Comparison of ENCODE assay signal across 1 cellular context in the genomic region with DNA sequence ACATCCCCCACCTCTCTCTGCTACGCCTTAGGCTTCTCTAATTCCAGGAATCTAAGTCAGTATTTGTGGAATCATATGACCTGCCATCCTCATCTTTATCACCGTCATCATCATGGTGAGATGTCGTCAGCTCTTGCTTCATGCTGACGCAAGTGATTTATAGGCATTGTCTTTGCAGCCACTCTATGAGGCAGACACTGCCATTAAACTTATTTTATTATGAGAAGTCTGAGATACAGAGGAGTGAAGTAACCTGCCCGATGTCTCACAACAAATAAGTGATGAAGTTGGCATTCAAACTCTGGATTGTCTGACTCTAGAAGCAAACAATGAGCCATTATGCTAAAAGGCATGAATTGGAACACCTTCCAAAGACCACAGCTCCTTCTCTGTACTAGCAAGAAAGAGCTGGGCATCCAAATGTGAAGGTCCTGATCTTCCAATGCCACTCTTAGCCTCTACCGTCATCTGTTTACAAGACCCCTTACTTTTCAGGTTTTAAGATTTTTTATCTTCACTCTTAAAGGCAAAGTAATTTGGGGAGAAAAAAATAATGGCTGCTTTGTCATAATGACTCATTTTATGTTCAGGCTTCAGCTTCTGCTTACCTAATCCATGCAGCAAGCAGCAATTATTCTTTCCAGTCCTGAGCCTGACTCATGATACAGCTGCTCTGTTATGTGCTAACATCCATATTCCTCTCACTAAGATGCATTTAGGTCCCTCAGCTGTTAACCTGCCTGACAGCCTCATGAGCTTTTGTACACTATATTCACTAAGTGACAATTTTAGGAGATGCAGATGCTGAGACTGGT.
TF ChIP-seq lines count a peak whose summit lies in the region.

No MANE protein-coding gene starts in this region.

TF ChIP-seq in HEK293, 187 proteins besides CTCF, POLR2A, EP300 and RAD21 (continued from another document):
- TF ChIP-seq, protein P1, sequence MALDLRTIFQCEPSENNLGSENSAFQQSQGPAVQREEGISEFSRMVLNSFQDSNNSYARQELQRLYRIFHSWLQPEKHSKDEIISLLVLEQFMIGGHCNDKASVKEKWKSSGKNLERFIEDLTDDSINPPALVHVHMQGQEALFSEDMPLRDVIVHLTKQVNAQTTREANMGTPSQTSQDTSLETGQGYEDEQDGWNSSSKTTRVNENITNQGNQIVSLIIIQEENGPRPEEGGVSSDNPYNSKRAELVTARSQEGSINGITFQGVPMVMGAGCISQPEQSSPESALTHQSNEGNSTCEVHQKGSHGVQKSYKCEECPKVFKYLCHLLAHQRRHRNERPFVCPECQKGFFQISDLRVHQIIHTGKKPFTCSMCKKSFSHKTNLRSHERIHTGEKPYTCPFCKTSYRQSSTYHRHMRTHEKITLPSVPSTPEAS (tag by site-specific recombination; IDR thresholded peaks at IDR 0.05): no peak
- no peak for TF ChIP-seq ZNF114 (tag by site-specific recombination; IDR thresholded peaks at IDR 0.05)
- TF ChIP-seq, protein P2, sequence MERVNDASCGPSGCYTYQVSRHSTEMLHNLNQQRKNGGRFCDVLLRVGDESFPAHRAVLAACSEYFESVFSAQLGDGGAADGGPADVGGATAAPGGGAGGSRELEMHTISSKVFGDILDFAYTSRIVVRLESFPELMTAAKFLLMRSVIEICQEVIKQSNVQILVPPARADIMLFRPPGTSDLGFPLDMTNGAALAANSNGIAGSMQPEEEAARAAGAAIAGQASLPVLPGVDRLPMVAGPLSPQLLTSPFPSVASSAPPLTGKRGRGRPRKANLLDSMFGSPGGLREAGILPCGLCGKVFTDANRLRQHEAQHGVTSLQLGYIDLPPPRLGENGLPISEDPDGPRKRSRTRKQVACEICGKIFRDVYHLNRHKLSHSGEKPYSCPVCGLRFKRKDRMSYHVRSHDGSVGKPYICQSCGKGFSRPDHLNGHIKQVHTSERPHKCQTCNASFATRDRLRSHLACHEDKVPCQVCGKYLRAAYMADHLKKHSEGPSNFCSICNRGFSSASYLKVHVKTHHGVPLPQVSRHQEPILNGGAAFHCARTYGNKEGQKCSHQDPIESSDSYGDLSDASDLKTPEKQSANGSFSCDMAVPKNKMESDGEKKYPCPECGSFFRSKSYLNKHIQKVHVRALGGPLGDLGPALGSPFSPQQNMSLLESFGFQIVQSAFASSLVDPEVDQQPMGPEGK (tag by site-specific recombination; IDR thresholded peaks at IDR 0.05): no peak; the same call in 1 of the 2 replicates
- TF ChIP-seq, protein P3, sequence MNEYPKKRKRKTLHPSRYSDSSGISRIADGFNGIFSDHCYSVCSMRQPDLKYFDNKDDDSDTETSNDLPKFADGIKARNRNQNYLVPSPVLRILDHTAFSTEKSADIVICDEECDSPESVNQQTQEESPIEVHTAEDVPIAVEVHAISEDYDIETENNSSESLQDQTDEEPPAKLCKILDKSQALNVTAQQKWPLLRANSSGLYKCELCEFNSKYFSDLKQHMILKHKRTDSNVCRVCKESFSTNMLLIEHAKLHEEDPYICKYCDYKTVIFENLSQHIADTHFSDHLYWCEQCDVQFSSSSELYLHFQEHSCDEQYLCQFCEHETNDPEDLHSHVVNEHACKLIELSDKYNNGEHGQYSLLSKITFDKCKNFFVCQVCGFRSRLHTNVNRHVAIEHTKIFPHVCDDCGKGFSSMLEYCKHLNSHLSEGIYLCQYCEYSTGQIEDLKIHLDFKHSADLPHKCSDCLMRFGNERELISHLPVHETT (tag by site-specific recombination; IDR thresholded peaks at IDR 0.05): peak; percentile 98
- TF ChIP-seq, protein P4, sequence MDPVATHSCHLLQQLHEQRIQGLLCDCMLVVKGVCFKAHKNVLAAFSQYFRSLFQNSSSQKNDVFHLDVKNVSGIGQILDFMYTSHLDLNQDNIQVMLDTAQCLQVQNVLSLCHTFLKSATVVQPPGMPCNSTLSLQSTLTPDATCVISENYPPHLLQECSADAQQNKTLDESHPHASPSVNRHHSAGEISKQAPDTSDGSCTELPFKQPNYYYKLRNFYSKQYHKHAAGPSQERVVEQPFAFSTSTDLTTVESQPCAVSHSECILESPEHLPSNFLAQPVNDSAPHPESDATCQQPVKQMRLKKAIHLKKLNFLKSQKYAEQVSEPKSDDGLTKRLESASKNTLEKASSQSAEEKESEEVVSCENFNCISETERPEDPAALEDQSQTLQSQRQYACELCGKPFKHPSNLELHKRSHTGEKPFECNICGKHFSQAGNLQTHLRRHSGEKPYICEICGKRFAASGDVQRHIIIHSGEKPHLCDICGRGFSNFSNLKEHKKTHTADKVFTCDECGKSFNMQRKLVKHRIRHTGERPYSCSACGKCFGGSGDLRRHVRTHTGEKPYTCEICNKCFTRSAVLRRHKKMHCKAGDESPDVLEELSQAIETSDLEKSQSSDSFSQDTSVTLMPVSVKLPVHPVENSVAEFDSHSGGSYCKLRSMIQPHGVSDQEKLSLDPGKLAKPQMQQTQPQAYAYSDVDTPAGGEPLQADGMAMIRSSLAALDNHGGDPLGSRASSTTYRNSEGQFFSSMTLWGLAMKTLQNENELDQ (tag by site-specific recombination; IDR thresholded peaks at IDR 0.05; ENCODE audit: low read depth): no peak
- peak; percentile 62 for TF ChIP-seq PRDM1 (tag by site-specific recombination; IDR thresholded peaks at IDR 0.05)
- TF ChIP-seq ZNF266 (tag by site-specific recombination; IDR thresholded peaks at IDR 0.05; ENCODE audit: low read depth): no peak
- no peak for TF ChIP-seq ZNF701 (tag by site-specific recombination; IDR thresholded peaks at IDR 0.05)
- peak; percentile 98 for TF ChIP-seq ZBTB21 (tag by site-specific recombination; IDR thresholded peaks at IDR 0.05)
- TF ChIP-seq, protein P5, sequence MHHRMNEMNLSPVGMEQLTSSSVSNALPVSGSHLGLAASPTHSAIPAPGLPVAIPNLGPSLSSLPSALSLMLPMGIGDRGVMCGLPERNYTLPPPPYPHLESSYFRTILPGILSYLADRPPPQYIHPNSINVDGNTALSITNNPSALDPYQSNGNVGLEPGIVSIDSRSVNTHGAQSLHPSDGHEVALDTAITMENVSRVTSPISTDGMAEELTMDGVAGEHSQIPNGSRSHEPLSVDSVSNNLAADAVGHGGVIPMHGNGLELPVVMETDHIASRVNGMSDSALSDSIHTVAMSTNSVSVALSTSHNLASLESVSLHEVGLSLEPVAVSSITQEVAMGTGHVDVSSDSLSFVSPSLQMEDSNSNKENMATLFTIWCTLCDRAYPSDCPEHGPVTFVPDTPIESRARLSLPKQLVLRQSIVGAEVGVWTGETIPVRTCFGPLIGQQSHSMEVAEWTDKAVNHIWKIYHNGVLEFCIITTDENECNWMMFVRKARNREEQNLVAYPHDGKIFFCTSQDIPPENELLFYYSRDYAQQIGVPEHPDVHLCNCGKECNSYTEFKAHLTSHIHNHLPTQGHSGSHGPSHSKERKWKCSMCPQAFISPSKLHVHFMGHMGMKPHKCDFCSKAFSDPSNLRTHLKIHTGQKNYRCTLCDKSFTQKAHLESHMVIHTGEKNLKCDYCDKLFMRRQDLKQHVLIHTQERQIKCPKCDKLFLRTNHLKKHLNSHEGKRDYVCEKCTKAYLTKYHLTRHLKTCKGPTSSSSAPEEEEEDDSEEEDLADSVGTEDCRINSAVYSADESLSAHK (tag by site-specific recombination; IDR thresholded peaks at IDR 0.05): no peak
- no peak for TF ChIP-seq ZNF571 (tag by site-specific recombination; IDR thresholded peaks at IDR 0.05)
- TF ChIP-seq ZNF791 (tag by site-specific recombination; IDR thresholded peaks at IDR 0.05): no peak
- TF ChIP-seq ZFHX2 (tag by site-specific recombination; conservative IDR thresholded peaks at IDR 0.05): no peak
- peak; percentile 100 for TF ChIP-seq ZNF629 (tag by site-specific recombination; IDR thresholded peaks at IDR 0.05)
- TF ChIP-seq, protein P6, sequence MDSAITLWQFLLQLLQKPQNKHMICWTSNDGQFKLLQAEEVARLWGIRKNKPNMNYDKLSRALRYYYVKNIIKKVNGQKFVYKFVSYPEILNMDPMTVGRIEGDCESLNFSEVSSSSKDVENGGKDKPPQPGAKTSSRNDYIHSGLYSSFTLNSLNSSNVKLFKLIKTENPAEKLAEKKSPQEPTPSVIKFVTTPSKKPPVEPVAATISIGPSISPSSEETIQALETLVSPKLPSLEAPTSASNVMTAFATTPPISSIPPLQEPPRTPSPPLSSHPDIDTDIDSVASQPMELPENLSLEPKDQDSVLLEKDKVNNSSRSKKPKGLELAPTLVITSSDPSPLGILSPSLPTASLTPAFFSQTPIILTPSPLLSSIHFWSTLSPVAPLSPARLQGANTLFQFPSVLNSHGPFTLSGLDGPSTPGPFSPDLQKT (IDR thresholded peaks at IDR 0.05; ENCODE audit: borderline replicate concordance, low read depth, low read length): no peak
- no peak for TF ChIP-seq ZNF223 (tag by site-specific recombination; IDR thresholded peaks at IDR 0.05)
- no peak for TF ChIP-seq ZNF626 (tag by site-specific recombination; IDR thresholded peaks at IDR 0.05)
- TF ChIP-seq MZF1 (tag by site-specific recombination; IDR thresholded peaks at IDR 0.05; ENCODE audit: borderline replicate concordance): no peak
- no peak for TF ChIP-seq ZNF140 (tag by site-specific recombination; IDR thresholded peaks at IDR 0.05)
- TF ChIP-seq, protein P7, sequence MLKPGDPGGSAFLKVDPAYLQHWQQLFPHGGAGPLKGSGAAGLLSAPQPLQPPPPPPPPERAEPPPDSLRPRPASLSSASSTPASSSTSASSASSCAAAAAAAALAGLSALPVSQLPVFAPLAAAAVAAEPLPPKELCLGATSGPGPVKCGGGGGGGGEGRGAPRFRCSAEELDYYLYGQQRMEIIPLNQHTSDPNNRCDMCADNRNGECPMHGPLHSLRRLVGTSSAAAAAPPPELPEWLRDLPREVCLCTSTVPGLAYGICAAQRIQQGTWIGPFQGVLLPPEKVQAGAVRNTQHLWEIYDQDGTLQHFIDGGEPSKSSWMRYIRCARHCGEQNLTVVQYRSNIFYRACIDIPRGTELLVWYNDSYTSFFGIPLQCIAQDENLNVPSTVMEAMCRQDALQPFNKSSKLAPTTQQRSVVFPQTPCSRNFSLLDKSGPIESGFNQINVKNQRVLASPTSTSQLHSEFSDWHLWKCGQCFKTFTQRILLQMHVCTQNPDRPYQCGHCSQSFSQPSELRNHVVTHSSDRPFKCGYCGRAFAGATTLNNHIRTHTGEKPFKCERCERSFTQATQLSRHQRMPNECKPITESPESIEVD (tag by site-specific recombination; IDR thresholded peaks at IDR 0.05): peak; percentile 93
- TF ChIP-seq, protein P8, sequence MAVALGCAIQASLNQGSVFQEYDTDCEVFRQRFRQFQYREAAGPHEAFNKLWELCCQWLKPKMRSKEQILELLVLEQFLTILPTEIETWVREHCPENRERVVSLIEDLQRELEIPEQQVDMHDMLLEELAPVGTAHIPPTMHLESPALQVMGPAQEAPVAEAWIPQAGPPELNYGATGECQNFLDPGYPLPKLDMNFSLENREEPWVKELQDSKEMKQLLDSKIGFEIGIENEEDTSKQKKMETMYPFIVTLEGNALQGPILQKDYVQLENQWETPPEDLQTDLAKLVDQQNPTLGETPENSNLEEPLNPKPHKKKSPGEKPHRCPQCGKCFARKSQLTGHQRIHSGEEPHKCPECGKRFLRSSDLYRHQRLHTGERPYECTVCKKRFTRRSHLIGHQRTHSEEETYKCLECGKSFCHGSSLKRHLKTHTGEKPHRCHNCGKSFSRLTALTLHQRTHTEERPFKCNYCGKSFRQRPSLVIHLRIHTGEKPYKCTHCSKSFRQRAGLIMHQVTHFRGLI (tag by site-specific recombination; IDR thresholded peaks at IDR 0.05): peak; percentile 20; the same call in 1 of the 2 replicates
- no peak for TF ChIP-seq ZNF624 (tag by site-specific recombination; IDR thresholded peaks at IDR 0.05)
- no peak for TF ChIP-seq ZNF16 (tag by site-specific recombination; IDR thresholded peaks at IDR 0.05; ENCODE audit: low read depth)
- no peak for TF ChIP-seq ZNF174 (tag by site-specific recombination; IDR thresholded peaks at IDR 0.05)
- peak; percentile 47 for TF ChIP-seq ZBTB20 (tag by site-specific recombination; IDR thresholded peaks at IDR 0.05)
- peak; percentile 61; the same call in 1 of the 2 replicates for TF ChIP-seq ZNF2 (tag by site-specific recombination; IDR thresholded peaks at IDR 0.05)
- peak; percentile 23 for TF ChIP-seq ZNF654 (tag by site-specific recombination; IDR thresholded peaks at IDR 0.05; ENCODE audit: low read depth)
- peak; percentile 22; the same call in 1 of the 2 replicates for TF ChIP-seq GLIS2 (tag by site-specific recombination; IDR thresholded peaks at IDR 0.05)
- TF ChIP-seq, protein P9, sequence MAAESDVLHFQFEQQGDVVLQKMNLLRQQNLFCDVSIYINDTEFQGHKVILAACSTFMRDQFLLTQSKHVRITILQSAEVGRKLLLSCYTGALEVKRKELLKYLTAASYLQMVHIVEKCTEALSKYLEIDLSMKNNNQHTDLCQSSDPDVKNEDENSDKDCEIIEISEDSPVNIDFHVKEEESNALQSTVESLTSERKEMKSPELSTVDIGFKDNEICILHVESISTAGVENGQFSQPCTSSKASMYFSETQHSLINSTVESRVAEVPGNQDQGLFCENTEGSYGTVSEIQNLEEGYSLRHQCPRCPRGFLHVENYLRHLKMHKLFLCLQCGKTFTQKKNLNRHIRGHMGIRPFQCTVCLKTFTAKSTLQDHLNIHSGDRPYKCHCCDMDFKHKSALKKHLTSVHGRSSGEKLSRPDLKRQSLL (tag by site-specific recombination; IDR thresholded peaks at IDR 0.05): 0 out of 2 replicates have a peak, but pooled peaks have one; percentile 35
- no peak for TF ChIP-seq ZNF785 (tag by site-specific recombination; IDR thresholded peaks at IDR 0.05)
- no peak for TF ChIP-seq HOXA7 (CRISPR knock-in tag; IDR thresholded peaks at IDR 0.05; ENCODE audit: borderline replicate concordance)
- no peak for TF ChIP-seq ZNF169 (tag by site-specific recombination; IDR thresholded peaks at IDR 0.05)
- TF ChIP-seq ZNF366 (tag by site-specific recombination; conservative IDR thresholded peaks at IDR 0.05): peak; percentile 97
- no peak for TF ChIP-seq ZNF404 (tag by site-specific recombination; IDR thresholded peaks at IDR 0.05)
- TF ChIP-seq RBAK (tag by site-specific recombination; IDR thresholded peaks at IDR 0.05): no peak
- TF ChIP-seq, protein P10, sequence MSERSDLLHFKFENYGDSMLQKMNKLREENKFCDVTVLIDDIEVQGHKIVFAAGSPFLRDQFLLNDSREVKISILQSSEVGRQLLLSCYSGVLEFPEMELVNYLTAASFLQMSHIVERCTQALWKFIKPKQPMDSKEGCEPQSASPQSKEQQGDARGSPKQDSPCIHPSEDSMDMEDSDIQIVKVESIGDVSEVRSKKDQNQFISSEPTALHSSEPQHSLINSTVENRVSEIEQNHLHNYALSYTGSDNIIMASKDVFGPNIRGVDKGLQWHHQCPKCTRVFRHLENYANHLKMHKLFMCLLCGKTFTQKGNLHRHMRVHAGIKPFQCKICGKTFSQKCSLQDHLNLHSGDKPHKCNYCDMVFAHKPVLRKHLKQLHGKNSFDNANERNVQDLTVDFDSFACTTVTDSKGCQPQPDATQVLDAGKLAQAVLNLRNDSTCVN (tag by site-specific recombination; optimal IDR thresholded peaks at IDR 0.05): no peak
- TF ChIP-seq ZNF24 (tag by site-specific recombination; IDR thresholded peaks at IDR 0.05): peak; percentile 88
- TF ChIP-seq ZNF610 (tag by site-specific recombination; IDR thresholded peaks at IDR 0.05; ENCODE audit: borderline replicate concordance): no peak
TF ChIP-seq in HEK293: peak in this region for 60.
